Comparison of ENCODE assay signal across 34 cellular contexts in the genomic region with DNA sequence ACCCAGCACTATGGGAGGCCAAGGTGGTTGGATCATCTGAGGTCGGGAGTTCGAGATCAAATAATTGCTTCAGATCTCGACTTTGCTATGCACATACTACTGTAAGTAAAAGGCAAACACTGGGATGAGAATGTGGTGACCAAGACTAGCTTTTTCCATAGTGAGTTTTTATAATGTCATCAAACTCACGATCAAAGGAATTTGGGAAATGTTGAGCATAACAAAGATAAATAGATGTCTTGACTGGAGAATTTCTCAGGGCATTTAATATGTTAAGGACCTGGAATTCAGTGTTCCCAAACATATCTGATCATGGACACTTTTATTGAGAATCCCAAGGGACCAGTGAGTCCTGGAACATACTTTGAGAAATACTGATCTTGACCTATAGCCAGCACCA.
"Had no signal": no experiment of that assay in that cellular context is flagged by ENCODE, and none has a peak within 500 bp of the region (broad histone marks: within the 10 kb centered on the region; RNA-seq: fewer than 3 reads in every experiment).

No MANE protein-coding gene starts in this region.

- H3K27me3 ChIP-seq: ascending aorta, breast epithelium, esophagus squamous epithelium, gastrocnemius medialis, hepatocyte, neutrophil, ovary, spleen, suprapubic skin, tibial artery, upper lobe of right lung had no signal

- H2AFZ ChIP-seq: hepatocyte had no signal

- H3K79me2 ChIP-seq: hepatocyte had no signal

- DNase-seq: activated B cell treated with CpG ODN at 0.5 μM for 24 hours; activated CD4-positive, alpha-beta T cell treated with anti-CD3 and anti-CD28 coated beads, Interleukin-2, amount 50 U/mL, for 1 hour; activated CD8-positive, alpha-beta T cell treated with anti-CD3 and anti-CD28 coated beads for 36 hours; activated naive CD4-positive, alpha-beta T cell; activated naive CD8-positive, alpha-beta T cell treated with anti-CD3 and anti-CD28 coated beads for 36 hours; activated T-cell treated with anti-CD3 and anti-CD28 coated beads, Interleukin-2, amount 50 U/mL, for 4 hours; central memory CD4-positive, alpha-beta T cell; dermis blood vessel endothelial cell; effector CD4-positive, alpha-beta T cell; esophagus squamous epithelium; gastrocnemius medialis; glutamatergic neuron; left cardiac atrium; left ventricle myocardium superior; naive B cell; nephron progenitor cell; ovary; retina; spleen; stimulated activated naive CD4-positive, alpha-beta T cell; SW 1271; T1000; tibial artery; upper lobe of right lung had no signal

- ATAC-seq: activated CD8-positive, alpha-beta T cell treated with anti-CD3 and anti-CD28 coated beads for 36 hours; activated T-cell treated with anti-CD3 and anti-CD28 coated beads, Interleukin-2, amount 50 U/mL, for 4 hours; gastrocnemius medialis; left cardiac atrium; left ventricle myocardium superior; upper lobe of right lung had no signal

- H3K4me1 Mint-ChIP-seq: nephron progenitor cell had no signal

- H3K36me3 Mint-ChIP-seq: mesothelial cell of epicardium had no signal

- H3K4me3 Mint-ChIP-seq: activated B cell treated with CpG ODN at 0.5 μM for 24 hours; activated CD8-positive, alpha-beta T cell treated with anti-CD3 and anti-CD28 coated beads for 36 hours; activated naive CD8-positive, alpha-beta T cell treated with anti-CD3 and anti-CD28 coated beads for 36 hours; activated T-cell treated with anti-CD3 and anti-CD28 coated beads, Interleukin-2, amount 50 U/mL, for 4 hours; mesothelial cell of epicardium; nephron progenitor cell; T-helper 1 cell treated with Interleukin-12 subunit alpha and Interleukin-12 subunit beta and Interleukin-4 antibody, amounts not matched to agents 30 μg/mL and 1 μg/mL, for 36 hours had no signal

- H3K27ac Mint-ChIP-seq: activated B cell treated with CpG ODN at 0.5 μM for 24 hours; activated CD8-positive, alpha-beta T cell treated with anti-CD3 and anti-CD28 coated beads for 36 hours; activated naive CD8-positive, alpha-beta T cell treated with anti-CD3 and anti-CD28 coated beads for 36 hours; activated T-helper 2 cell treated with anti-CD3 and anti-CD28 coated beads, Interferon-gamma antibody, Interleukin-2, Interleukin-4, amounts not matched to agents 10 μg/mL and 5 μg/mL and 100 μg/mL, durations not matched to agents 14 hours and 24 hours and 36 hours; mesothelial cell of epicardium; nephron progenitor cell; progenitor cell of endocrine pancreas; T-helper 1 cell treated with Interleukin-12 subunit alpha and Interleukin-12 subunit beta and Interleukin-4 antibody, amounts not matched to agents 30 μg/mL and 1 μg/mL, for 36 hours had no signal

- H3K9me3 Mint-ChIP-seq: activated B cell treated with CpG ODN at 0.5 μM for 24 hours; activated CD8-positive, alpha-beta T cell treated with anti-CD3 and anti-CD28 coated beads for 36 hours; activated naive CD8-positive, alpha-beta T cell treated with anti-CD3 and anti-CD28 coated beads for 36 hours; activated T-cell treated with anti-CD3 and anti-CD28 coated beads, Interleukin-2, amount 50 U/mL, for 4 hours; activated T-helper 2 cell treated with anti-CD3 and anti-CD28 coated beads, Interferon-gamma antibody, Interleukin-2, Interleukin-4, amounts not matched to agents 10 μg/mL and 5 μg/mL and 100 μg/mL, durations not matched to agents 14 hours and 24 hours and 36 hours; mesothelial cell of epicardium; naive B cell; nephron progenitor cell; T-helper 1 cell treated with Interleukin-12 subunit alpha and Interleukin-12 subunit beta and Interleukin-4 antibody, amounts not matched to agents 30 μg/mL and 1 μg/mL, for 36 hours had no signal

- H3K27ac ChIP-seq: ascending aorta, breast epithelium, esophagus squamous epithelium, gastrocnemius medialis, hepatocyte, neutrophil, ovary, spleen, suprapubic skin, tibial artery, upper lobe of right lung had no signal

- H3K4me2 ChIP-seq: hepatocyte had no signal

- FAIRE-seq: keratinocyte had no signal

- H3K36me3 ChIP-seq: ascending aorta, breast epithelium, esophagus squamous epithelium, gastrocnemius medialis, neutrophil, ovary, suprapubic skin, tibial artery, upper lobe of right lung had no signal

- H3K27me3 Mint-ChIP-seq: activated B cell treated with CpG ODN at 0.5 μM for 24 hours; activated CD8-positive, alpha-beta T cell treated with anti-CD3 and anti-CD28 coated beads for 36 hours; activated naive CD8-positive, alpha-beta T cell treated with anti-CD3 and anti-CD28 coated beads for 36 hours; naive B cell; progenitor cell of endocrine pancreas had no signal

- H3K4me3 ChIP-seq: ascending aorta, breast epithelium, esophagus squamous epithelium, gastrocnemius medialis, hepatocyte, ovary, spleen, suprapubic skin, tibial artery, upper lobe of right lung had no signal

- H3K9me3 ChIP-seq: ascending aorta, breast epithelium, esophagus squamous epithelium, gastrocnemius medialis, neutrophil, ovary, spleen, suprapubic skin, tibial artery, upper lobe of right lung had no signal

- H3K4me1 ChIP-seq: ascending aorta, breast epithelium, esophagus squamous epithelium, gastrocnemius medialis, suprapubic skin, upper lobe of right lung had no signal
